In the genomic region with DNA sequence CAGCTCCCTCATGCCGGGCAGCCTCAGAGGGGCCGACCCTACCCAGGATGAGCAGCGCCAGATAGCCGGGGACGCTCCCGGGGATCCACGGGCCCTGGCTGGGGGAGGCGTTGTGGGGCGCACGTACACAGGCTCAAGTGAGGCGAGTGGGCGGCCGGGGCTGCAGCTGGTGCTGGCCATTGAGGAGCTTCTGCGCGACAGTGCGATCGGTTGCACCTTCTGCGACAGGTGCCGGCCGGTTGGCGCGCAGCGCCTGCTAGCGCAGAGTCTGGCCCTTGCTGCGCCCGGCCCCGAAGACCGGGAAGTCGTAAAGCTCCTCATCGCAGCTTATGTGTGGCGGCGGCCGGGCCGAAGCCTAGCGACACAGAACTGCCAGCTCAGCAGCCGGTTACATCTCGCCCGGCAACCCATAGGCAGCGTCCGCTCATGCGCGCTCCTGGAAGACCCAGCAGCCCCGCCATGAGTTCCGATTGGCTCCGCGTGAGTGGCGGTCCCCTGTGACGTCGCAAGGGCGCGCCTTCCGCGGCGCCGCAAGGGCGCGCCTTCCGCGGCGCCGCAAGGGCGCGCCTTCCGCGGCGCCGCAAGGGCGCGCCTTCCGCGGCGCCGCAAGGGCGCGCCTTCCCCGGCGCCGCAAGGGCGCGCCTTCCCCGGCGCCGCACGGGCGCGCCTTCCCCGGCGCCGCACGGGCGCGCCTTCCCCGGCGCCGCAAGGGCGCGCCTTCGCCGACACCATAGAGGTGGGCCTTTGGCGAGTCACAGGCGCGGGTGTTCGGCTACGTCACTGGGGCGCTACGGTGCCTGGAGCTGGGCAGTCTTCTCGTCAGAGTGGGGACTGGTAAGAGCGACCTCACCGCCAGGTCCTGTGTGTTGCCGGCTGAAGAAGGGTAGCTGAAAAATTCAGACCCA, we compare ENCODE assay signal across 1 cellular context.
TF ChIP-seq lines count a peak whose summit lies in the region.
"Not testable (repeated sequence)": the region's sequence is repeated elsewhere in the genome, so short reads cannot be mapped to it uniquely, and the experiment has no call there.

No MANE protein-coding gene starts in this region.

TF ChIP-seq in HepG2, 621 proteins besides CTCF, POLR2A, EP300 and RAD21 (continued from another document and continues in another):
- TF ChIP-seq, protein P1, sequence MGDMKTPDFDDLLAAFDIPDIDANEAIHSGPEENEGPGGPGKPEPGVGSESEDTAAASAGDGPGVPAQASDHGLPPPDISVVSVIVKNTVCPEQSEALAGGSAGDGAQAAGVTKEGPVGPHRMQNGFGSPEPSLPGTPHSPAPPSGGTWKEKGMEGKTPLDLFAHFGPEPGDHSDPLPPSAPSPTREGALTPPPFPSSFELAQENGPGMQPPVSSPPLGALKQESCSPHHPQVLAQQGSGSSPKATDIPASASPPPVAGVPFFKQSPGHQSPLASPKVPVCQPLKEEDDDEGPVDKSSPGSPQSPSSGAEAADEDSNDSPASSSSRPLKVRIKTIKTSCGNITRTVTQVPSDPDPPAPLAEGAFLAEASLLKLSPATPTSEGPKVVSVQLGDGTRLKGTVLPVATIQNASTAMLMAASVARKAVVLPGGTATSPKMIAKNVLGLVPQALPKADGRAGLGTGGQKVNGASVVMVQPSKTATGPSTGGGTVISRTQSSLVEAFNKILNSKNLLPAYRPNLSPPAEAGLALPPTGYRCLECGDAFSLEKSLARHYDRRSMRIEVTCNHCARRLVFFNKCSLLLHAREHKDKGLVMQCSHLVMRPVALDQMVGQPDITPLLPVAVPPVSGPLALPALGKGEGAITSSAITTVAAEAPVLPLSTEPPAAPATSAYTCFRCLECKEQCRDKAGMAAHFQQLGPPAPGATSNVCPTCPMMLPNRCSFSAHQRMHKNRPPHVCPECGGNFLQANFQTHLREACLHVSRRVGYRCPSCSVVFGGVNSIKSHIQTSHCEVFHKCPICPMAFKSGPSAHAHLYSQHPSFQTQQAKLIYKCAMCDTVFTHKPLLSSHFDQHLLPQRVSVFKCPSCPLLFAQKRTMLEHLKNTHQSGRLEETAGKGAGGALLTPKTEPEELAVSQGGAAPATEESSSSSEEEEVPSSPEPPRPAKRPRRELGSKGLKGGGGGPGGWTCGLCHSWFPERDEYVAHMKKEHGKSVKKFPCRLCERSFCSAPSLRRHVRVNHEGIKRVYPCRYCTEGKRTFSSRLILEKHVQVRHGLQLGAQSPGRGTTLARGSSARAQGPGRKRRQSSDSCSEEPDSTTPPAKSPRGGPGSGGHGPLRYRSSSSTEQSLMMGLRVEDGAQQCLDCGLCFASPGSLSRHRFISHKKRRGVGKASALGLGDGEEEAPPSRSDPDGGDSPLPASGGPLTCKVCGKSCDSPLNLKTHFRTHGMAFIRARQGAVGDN (CRISPR knock-in tag; IDR thresholded peaks at IDR 0.05), result peak; percentile 68
- peak; percentile 54; the same call in 1 of the 2 replicates for TF ChIP-seq ZNF768 (CRISPR knock-in tag; IDR thresholded peaks at IDR 0.05)
- peak; percentile 35; the same call in 1 of the 2 replicates for TF ChIP-seq KMT2B (CRISPR knock-in tag; IDR thresholded peaks at IDR 0.05)
- peak; percentile 36; the same call in 1 of the 2 replicates for TF ChIP-seq DMAP1 (CRISPR knock-in tag; IDR thresholded peaks at IDR 0.05)
- peak; percentile 79 to 89 for TF ChIP-seq MAFK (conservative IDR thresholded peaks at IDR 0.05 in 1 of 2, IDR thresholded peaks at IDR 0.05 in 1 of 2; ENCODE audit: low read length in 2 of 2)
- TF ChIP-seq MED1 (CRISPR knock-in tag; IDR thresholded peaks at IDR 0.05), result peak; percentile 48
- peak; percentile 59; the same call in 1 of the 2 replicates for TF ChIP-seq SALL2 (CRISPR knock-in tag; IDR thresholded peaks at IDR 0.05)
- peak; percentile 82 for TF ChIP-seq ZFY (CRISPR knock-in tag; IDR thresholded peaks at IDR 0.05)
- 0 out of 2 replicates have a peak, but pooled peaks have one; percentile 31 for TF ChIP-seq HDAC1 (CRISPR knock-in tag; IDR thresholded peaks at IDR 0.05)
- TF ChIP-seq, protein P2, sequence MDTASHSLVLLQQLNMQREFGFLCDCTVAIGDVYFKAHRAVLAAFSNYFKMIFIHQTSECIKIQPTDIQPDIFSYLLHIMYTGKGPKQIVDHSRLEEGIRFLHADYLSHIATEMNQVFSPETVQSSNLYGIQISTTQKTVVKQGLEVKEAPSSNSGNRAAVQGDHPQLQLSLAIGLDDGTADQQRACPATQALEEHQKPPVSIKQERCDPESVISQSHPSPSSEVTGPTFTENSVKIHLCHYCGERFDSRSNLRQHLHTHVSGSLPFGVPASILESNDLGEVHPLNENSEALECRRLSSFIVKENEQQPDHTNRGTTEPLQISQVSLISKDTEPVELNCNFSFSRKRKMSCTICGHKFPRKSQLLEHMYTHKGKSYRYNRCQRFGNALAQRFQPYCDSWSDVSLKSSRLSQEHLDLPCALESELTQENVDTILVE (CRISPR knock-in tag; IDR thresholded peaks at IDR 0.05), result 0 out of 2 replicates have a peak, but pooled peaks have one; percentile 68
- TF ChIP-seq YY1 (IDR thresholded peaks at IDR 0.05; ENCODE audit: insufficient read depth, insufficient replicate concordance, low read depth, low read length), result peak; percentile 14
- TF ChIP-seq THAP11 (CRISPR knock-in tag; IDR thresholded peaks at IDR 0.05), result peak; percentile 79
- TF ChIP-seq, protein P3, sequence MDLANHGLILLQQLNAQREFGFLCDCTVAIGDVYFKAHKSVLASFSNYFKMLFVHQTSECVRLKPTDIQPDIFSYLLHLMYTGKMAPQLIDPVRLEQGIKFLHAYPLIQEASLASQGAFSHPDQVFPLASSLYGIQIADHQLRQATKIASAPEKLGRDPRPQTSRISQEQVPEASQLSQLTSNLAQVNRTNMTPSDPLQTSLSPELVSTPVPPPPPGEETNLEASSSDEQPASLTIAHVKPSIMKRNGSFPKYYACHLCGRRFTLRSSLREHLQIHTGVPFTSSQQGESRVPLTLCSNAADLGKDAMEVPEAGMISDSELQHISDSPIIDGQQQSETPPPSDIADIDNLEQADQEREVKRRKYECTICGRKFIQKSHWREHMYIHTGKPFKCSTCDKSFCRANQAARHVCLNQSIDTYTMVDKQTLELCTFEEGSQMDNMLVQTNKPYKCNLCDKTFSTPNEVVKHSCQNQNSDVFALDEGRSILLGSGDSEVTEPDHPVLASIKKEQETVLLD (CRISPR knock-in tag; IDR thresholded peaks at IDR 0.05; ENCODE audit: low read depth), result peak; percentile 84
- TF ChIP-seq, protein P4, sequence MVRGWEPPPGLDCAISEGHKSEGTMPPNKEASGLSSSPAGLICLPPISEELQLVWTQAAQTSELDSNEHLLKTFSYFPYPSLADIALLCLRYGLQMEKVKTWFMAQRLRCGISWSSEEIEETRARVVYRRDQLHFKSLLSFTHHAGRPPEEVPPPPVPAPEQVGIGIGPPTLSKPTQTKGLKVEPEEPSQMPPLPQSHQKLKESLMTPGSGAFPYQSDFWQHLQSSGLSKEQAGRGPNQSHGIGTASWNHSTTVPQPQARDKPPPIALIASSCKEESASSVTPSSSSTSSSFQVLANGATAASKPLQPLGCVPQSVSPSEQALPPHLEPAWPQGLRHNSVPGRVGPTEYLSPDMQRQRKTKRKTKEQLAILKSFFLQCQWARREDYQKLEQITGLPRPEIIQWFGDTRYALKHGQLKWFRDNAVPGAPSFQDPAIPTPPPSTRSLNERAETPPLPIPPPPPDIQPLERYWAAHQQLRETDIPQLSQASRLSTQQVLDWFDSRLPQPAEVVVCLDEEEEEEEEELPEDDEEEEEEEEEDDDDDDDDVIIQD (CRISPR knock-in tag; IDR thresholded peaks at IDR 0.05; ENCODE audit: low read depth), result 0 out of 2 replicates have a peak, but pooled peaks have one; percentile 25
- not testable (repeated sequence) for TF ChIP-seq SP1, NONO (IDR thresholded peaks at IDR 0.05)
- TF ChIP-seq SP1 (CRISPR knock-in tag; IDR thresholded peaks at IDR 0.05), result 0 out of 2 replicates have a peak, but pooled peaks have one; percentile 11
- peak; percentile 64 for TF ChIP-seq ZNF143 (CRISPR knock-in tag; IDR thresholded peaks at IDR 0.05)
- TF ChIP-seq NFYC (CRISPR knock-in tag; IDR thresholded peaks at IDR 0.05), result peak; percentile 70
- TF ChIP-seq NONO (CRISPR knock-in tag; conservative IDR thresholded peaks at IDR 0.05), result peak; percentile 52; the same call in 1 of the 2 replicates
- 0 out of 2 replicates have a peak, but pooled peaks have one; percentile 8 for TF ChIP-seq RXRB (CRISPR knock-in tag; IDR thresholded peaks at IDR 0.05; ENCODE audit: borderline replicate concordance)
- TF ChIP-seq, protein P5, sequence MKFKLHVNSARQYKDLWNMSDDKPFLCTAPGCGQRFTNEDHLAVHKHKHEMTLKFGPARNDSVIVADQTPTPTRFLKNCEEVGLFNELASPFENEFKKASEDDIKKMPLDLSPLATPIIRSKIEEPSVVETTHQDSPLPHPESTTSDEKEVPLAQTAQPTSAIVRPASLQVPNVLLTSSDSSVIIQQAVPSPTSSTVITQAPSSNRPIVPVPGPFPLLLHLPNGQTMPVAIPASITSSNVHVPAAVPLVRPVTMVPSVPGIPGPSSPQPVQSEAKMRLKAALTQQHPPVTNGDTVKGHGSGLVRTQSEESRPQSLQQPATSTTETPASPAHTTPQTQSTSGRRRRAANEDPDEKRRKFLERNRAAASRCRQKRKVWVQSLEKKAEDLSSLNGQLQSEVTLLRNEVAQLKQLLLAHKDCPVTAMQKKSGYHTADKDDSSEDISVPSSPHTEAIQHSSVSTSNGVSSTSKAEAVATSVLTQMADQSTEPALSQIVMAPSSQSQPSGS (CRISPR knock-in tag; IDR thresholded peaks at IDR 0.05), result 0 out of 2 replicates have a peak, but pooled peaks have one; percentile 17
- TF ChIP-seq, protein P6, sequence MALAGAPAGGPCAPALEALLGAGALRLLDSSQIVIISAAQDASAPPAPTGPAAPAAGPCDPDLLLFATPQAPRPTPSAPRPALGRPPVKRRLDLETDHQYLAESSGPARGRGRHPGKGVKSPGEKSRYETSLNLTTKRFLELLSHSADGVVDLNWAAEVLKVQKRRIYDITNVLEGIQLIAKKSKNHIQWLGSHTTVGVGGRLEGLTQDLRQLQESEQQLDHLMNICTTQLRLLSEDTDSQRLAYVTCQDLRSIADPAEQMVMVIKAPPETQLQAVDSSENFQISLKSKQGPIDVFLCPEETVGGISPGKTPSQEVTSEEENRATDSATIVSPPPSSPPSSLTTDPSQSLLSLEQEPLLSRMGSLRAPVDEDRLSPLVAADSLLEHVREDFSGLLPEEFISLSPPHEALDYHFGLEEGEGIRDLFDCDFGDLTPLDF (CRISPR knock-in tag; IDR thresholded peaks at IDR 0.05), result peak; percentile 21; the same call in 1 of the 2 replicates
- TF ChIP-seq, protein P7, sequence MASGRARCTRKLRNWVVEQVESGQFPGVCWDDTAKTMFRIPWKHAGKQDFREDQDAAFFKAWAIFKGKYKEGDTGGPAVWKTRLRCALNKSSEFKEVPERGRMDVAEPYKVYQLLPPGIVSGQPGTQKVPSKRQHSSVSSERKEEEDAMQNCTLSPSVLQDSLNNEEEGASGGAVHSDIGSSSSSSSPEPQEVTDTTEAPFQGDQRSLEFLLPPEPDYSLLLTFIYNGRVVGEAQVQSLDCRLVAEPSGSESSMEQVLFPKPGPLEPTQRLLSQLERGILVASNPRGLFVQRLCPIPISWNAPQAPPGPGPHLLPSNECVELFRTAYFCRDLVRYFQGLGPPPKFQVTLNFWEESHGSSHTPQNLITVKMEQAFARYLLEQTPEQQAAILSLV (CRISPR knock-in tag; IDR thresholded peaks at IDR 0.05; ENCODE audit: borderline replicate concordance), result 0 out of 2 replicates have a peak, but pooled peaks have one; percentile 21
- TF ChIP-seq PHF8 (CRISPR knock-in tag; IDR thresholded peaks at IDR 0.05), result peak; percentile 79
- TF ChIP-seq ASH2L (IDR thresholded peaks at IDR 0.05; ENCODE audit: insufficient read length, low read depth, low read length), result peak; percentile 42
- TF ChIP-seq, protein P8, sequence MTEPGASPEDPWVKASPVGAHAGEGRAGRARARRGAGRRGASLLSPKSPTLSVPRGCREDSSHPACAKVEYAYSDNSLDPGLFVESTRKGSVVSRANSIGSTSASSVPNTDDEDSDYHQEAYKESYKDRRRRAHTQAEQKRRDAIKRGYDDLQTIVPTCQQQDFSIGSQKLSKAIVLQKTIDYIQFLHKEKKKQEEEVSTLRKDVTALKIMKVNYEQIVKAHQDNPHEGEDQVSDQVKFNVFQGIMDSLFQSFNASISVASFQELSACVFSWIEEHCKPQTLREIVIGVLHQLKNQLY (CRISPR knock-in tag; IDR thresholded peaks at IDR 0.05), result 0 out of 2 replicates have a peak, but pooled peaks have one; percentile 16
- TF ChIP-seq, protein P9, sequence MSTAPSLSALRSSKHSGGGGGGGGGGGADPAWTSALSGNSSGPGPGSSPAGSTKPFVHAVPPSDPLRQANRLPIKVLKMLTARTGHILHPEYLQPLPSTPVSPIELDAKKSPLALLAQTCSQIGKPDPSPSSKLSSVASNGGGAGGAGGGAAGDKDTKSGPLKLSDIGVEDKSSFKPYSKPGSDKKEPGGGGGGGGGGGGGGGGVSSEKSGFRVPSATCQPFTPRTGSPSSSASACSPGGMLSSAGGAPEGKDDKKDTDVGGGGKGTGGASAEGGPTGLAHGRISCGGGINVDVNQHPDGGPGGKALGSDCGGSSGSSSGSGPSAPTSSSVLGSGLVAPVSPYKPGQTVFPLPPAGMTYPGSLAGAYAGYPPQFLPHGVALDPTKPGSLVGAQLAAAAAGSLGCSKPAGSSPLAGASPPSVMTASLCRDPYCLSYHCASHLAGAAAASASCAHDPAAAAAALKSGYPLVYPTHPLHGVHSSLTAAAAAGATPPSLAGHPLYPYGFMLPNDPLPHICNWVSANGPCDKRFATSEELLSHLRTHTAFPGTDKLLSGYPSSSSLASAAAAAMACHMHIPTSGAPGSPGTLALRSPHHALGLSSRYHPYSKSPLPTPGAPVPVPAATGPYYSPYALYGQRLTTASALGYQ (CRISPR knock-in tag; IDR thresholded peaks at IDR 0.05), result 0 out of 2 replicates have a peak, but pooled peaks have one; percentile 20
- TF ChIP-seq YEATS4 (CRISPR knock-in tag; IDR thresholded peaks at IDR 0.05; ENCODE audit: borderline replicate concordance), result peak; percentile 62
- peak; percentile 61 for TF ChIP-seq SAP130 (CRISPR knock-in tag; IDR thresholded peaks at IDR 0.05; ENCODE audit: low read depth)
- TF ChIP-seq HOXA3 (CRISPR knock-in tag; IDR thresholded peaks at IDR 0.05), result peak; percentile 84
- TF ChIP-seq NFKB2 (CRISPR knock-in tag; IDR thresholded peaks at IDR 0.05; ENCODE audit: borderline replicate concordance), result peak; percentile 77; the same call in 1 of the 2 replicates
- TF ChIP-seq, protein P10, sequence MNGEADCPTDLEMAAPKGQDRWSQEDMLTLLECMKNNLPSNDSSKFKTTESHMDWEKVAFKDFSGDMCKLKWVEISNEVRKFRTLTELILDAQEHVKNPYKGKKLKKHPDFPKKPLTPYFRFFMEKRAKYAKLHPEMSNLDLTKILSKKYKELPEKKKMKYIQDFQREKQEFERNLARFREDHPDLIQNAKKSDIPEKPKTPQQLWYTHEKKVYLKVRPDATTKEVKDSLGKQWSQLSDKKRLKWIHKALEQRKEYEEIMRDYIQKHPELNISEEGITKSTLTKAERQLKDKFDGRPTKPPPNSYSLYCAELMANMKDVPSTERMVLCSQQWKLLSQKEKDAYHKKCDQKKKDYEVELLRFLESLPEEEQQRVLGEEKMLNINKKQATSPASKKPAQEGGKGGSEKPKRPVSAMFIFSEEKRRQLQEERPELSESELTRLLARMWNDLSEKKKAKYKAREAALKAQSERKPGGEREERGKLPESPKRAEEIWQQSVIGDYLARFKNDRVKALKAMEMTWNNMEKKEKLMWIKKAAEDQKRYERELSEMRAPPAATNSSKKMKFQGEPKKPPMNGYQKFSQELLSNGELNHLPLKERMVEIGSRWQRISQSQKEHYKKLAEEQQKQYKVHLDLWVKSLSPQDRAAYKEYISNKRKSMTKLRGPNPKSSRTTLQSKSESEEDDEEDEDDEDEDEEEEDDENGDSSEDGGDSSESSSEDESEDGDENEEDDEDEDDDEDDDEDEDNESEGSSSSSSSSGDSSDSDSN (CRISPR knock-in tag; IDR thresholded peaks at IDR 0.05), result peak; percentile 74
- peak; percentile 61; the same call in 1 of the 2 replicates for TF ChIP-seq ZFP90 (CRISPR knock-in tag; IDR thresholded peaks at IDR 0.05; ENCODE audit: borderline replicate concordance)
- TF ChIP-seq STAG1 (CRISPR knock-in tag; IDR thresholded peaks at IDR 0.05), result 0 out of 2 replicates have a peak, but pooled peaks have one; percentile 14
- TF ChIP-seq MXI1 (IDR thresholded peaks at IDR 0.05; ENCODE audit: borderline replicate concordance, low read depth, low read length), result peak; percentile 31; the same call in 1 of the 3 replicates
